33 cellular contexts compared by ENCODE assay signal in the genomic region with DNA sequence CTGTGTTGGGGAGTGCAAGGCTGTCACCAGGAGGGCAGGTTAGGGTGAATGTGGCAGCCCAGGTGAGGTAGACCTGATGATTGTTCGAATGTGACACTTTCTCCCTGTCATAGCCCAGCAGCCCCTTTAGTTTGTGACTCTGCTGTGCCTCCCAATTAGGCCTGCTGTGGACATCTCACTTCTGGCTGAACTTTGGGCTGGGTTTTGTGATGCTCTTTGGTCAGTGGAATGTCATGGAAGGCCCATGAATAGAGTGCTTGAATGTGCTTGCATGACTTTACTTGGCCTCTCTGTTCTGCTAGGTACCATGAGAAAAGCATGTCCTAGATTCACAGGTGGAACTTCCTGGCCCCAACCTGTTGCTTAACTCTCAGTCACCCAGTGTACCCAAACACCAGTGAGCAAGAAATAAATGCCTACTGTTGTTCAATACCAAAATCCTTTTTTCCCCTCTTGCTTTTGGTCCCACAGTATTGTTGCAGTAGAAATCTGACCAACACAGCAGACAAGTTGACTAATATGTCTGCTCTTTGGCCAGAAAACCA.
"Had no signal": no experiment of that assay in that cellular context is flagged by ENCODE, and none has a peak within 500 bp of the region (broad histone marks: within the 10 kb centered on the region; RNA-seq: fewer than 3 reads in every experiment).

No MANE protein-coding gene starts in this region.

- DNase-seq: activated CD4-positive, alpha-beta memory T cell treated with anti-CD3 and anti-CD28 coated beads for 36 hours; activated CD4-positive, alpha-beta T cell treated with anti-CD3 and anti-CD28 coated beads, Interleukin-2, amount 10 ng/mL, durations not matched to agents 24 days and 14 days; activated CD4-positive, CD25-positive, alpha-beta regulatory T cell treated with anti-CD3 and anti-CD28 coated beads, Interleukin-2, amount 50 U/mL, for 72 hours; activated CD8-positive, alpha-beta memory T cell treated with anti-CD3 and anti-CD28 coated beads, Interleukin-2, amount 50 U/mL, for 4 hours; activated effector memory CD4-positive, alpha-beta T cell treated with anti-CD3 and anti-CD28 coated beads, Interleukin-2, amount 50 U/mL, for 16 hours; activated naive CD4-positive, alpha-beta T cell treated with anti-CD3 and anti-CD28 coated beads for 36 hours; activated naive CD8-positive, alpha-beta T cell treated with anti-CD3 and anti-CD28 coated beads for 36 hours; activated T-cell treated with anti-CD3 and anti-CD28 coated beads, Interleukin-2, amount 50 U/mL, for 1 hour; adrenal gland; aorta; caudate nucleus; endodermal cell; foreskin fibroblast; head of caudate nucleus; kidney glomerular epithelial cell; mammary epithelial cell; naive thymus-derived CD4-positive, alpha-beta T cell; nucleus accumbens; small intestine; stimulated activated CD4-positive, alpha-beta T cell treated with anti-CD3 and anti-CD28 coated beads, Interleukin-4, amount 100 ng/mL, for 24 hours; T-helper 17 cell; T1000; WERI-Rb-1 had no signal

- H3K27ac ChIP-seq: tibial nerve had no signal

- H3K27me3 Mint-ChIP-seq: activated CD4-positive, alpha-beta memory T cell treated with anti-CD3 and anti-CD28 coated beads for 36 hours; brain; dendritic cell treated with granulocyte-macrophage colony-stimulating factor and Interleukin-4, amounts not matched to agents 40 ng/mL and 50 ng/mL, for 4 days; stimulated activated naive CD8-positive, alpha-beta T cell treated with anti-CD3 and anti-CD28 coated beads, Interleukin-15, Interleukin-2, amounts not matched to agents 100 ng/mL and 50 ng/mL, for 24 hours; T-helper 17 cell had no signal

- H3K36me3 Mint-ChIP-seq: activated CD4-positive, alpha-beta memory T cell treated with anti-CD3 and anti-CD28 coated beads for 36 hours; activated naive CD8-positive, alpha-beta T cell treated with anti-CD3 and anti-CD28 coated beads for 36 hours; brain; mesothelial cell of epicardium; naive thymus-derived CD4-positive, alpha-beta T cell; stimulated activated effector memory CD8-positive, alpha-beta T cell treated with anti-CD3 and anti-CD28 coated beads, Interleukin-12 subunit alpha, Interleukin-12 subunit beta, amount 100 ng/mL, for 72 hours had no signal

- H3K27me3 ChIP-seq: adrenal gland, tibial nerve had no signal

- H3K9me3 Mint-ChIP-seq: activated CD4-positive, alpha-beta memory T cell treated with anti-CD3 and anti-CD28 coated beads for 36 hours; activated CD4-positive, alpha-beta T cell treated with anti-CD3 and anti-CD28 coated beads, Interleukin-2, amount 10 ng/mL, durations not matched to agents 24 days and 14 days; activated naive CD4-positive, alpha-beta T cell treated with anti-CD3 and anti-CD28 coated beads for 36 hours; activated naive CD8-positive, alpha-beta T cell treated with anti-CD3 and anti-CD28 coated beads for 36 hours; activated T-helper 1 cell treated with anti-CD3 and anti-CD28 coated beads, Interleukin-12 subunit alpha, Interleukin-12 subunit beta, Interleukin-2, Interleukin-4 antibody, amounts not matched to agents 30 ng/mL and 10 ng/mL and 1 ng/mL, durations not matched to agents 14 hours and 24 hours and 36 hours; brain; dendritic cell treated with granulocyte-macrophage colony-stimulating factor and Interleukin-4, amounts not matched to agents 40 ng/mL and 50 ng/mL, for 4 days; endodermal cell; mesothelial cell of epicardium; neural crest cell; stimulated activated naive CD8-positive, alpha-beta T cell treated with anti-CD3 and anti-CD28 coated beads, Interleukin-15, Interleukin-2, amounts not matched to agents 100 ng/mL and 50 ng/mL, for 24 hours had no signal

- ATAC-seq: esophagus mucosa; naive thymus-derived CD4-positive, alpha-beta T cell; sciatic nerve; stimulated activated effector memory CD8-positive, alpha-beta T cell treated with anti-CD3 and anti-CD28 coated beads, Interleukin-12 subunit alpha, Interleukin-12 subunit beta, amount 100 ng/mL, for 72 hours; T-helper 17 cell had no signal

- H3K27ac Mint-ChIP-seq: activated CD4-positive, alpha-beta memory T cell treated with anti-CD3 and anti-CD28 coated beads for 36 hours; activated CD4-positive, alpha-beta T cell treated with anti-CD3 and anti-CD28 coated beads, Interleukin-2, amount 10 ng/mL, durations not matched to agents 24 days and 14 days; activated naive CD4-positive, alpha-beta T cell treated with anti-CD3 and anti-CD28 coated beads for 36 hours; activated naive CD8-positive, alpha-beta T cell treated with anti-CD3 and anti-CD28 coated beads for 36 hours; activated T-helper 1 cell treated with anti-CD3 and anti-CD28 coated beads, Interleukin-12 subunit alpha, Interleukin-12 subunit beta, Interleukin-2, Interleukin-4 antibody, amounts not matched to agents 30 ng/mL and 10 ng/mL and 1 ng/mL, durations not matched to agents 14 hours and 24 hours and 36 hours; dendritic cell treated with granulocyte-macrophage colony-stimulating factor and Interleukin-4, amounts not matched to agents 40 ng/mL and 50 ng/mL, for 4 days; endodermal cell; mesothelial cell of epicardium; naive thymus-derived CD4-positive, alpha-beta T cell; stimulated activated effector memory CD8-positive, alpha-beta T cell treated with anti-CD3 and anti-CD28 coated beads, Interleukin-12 subunit alpha, Interleukin-12 subunit beta, amount 100 ng/mL, for 72 hours; stimulated activated naive CD8-positive, alpha-beta T cell treated with anti-CD3 and anti-CD28 coated beads, Interleukin-15, Interleukin-2, amounts not matched to agents 100 ng/mL and 50 ng/mL, for 24 hours; T-helper 17 cell had no signal

- H3K36me3 ChIP-seq: adrenal gland, tibial nerve, WERI-Rb-1 had no signal

- H3K9me3 ChIP-seq: adrenal gland, tibial nerve had no signal

- H3K4me3 Mint-ChIP-seq: activated CD4-positive, alpha-beta memory T cell treated with anti-CD3 and anti-CD28 coated beads for 36 hours; activated CD4-positive, alpha-beta T cell treated with anti-CD3 and anti-CD28 coated beads, Interleukin-2, amount 10 ng/mL, durations not matched to agents 24 days and 14 days; activated naive CD4-positive, alpha-beta T cell treated with anti-CD3 and anti-CD28 coated beads for 36 hours; activated naive CD8-positive, alpha-beta T cell treated with anti-CD3 and anti-CD28 coated beads for 36 hours; activated T-helper 1 cell treated with anti-CD3 and anti-CD28 coated beads, Interleukin-12 subunit alpha, Interleukin-12 subunit beta, Interleukin-2, Interleukin-4 antibody, amounts not matched to agents 30 ng/mL and 10 ng/mL and 1 ng/mL, durations not matched to agents 14 hours and 24 hours and 36 hours; brain; dendritic cell treated with granulocyte-macrophage colony-stimulating factor and Interleukin-4, amounts not matched to agents 40 ng/mL and 50 ng/mL, for 4 days; endodermal cell; mesothelial cell of epicardium; naive thymus-derived CD4-positive, alpha-beta T cell; neural crest cell; stimulated activated effector memory CD8-positive, alpha-beta T cell treated with anti-CD3 and anti-CD28 coated beads, Interleukin-12 subunit alpha, Interleukin-12 subunit beta, amount 100 ng/mL, for 72 hours; stimulated activated naive CD8-positive, alpha-beta T cell treated with anti-CD3 and anti-CD28 coated beads, Interleukin-15, Interleukin-2, amounts not matched to agents 100 ng/mL and 50 ng/mL, for 24 hours; T-helper 17 cell had no signal

- H3K4me3 ChIP-seq: adrenal gland, tibial nerve had no signal

- H3K4me1 Mint-ChIP-seq: activated CD4-positive, alpha-beta T cell treated with anti-CD3 and anti-CD28 coated beads, Interleukin-2, amount 10 ng/mL, durations not matched to agents 24 days and 14 days; activated naive CD8-positive, alpha-beta T cell treated with anti-CD3 and anti-CD28 coated beads for 36 hours; naive thymus-derived CD4-positive, alpha-beta T cell; stimulated activated effector memory CD8-positive, alpha-beta T cell treated with anti-CD3 and anti-CD28 coated beads, Interleukin-12 subunit alpha, Interleukin-12 subunit beta, amount 100 ng/mL, for 72 hours; T-helper 17 cell had no signal
